In the genomic region with DNA sequence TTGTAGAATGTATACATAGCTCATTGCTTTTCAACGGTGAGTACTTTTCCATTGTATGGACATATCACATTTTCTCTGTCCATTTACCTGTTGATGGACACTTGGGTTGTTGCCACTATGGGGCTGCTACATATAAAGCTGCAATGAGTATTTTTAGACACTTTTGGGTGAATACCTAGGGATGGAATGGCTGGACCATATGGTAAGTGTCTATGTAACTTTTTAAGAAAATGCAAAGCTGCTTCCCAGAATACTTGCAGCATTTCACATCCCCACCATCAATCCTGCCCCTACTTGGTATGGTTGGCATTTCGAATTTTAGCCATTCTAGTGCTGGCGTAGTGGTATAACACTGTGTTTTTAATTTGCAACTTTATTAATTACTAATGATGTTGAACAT, we compare ENCODE assay signal across 25 cellular contexts.
"Had no signal": no experiment of that assay in that cellular context is flagged by ENCODE, and none has a peak within 500 bp of the region (broad histone marks: within the 10 kb centered on the region; RNA-seq: fewer than 3 reads in every experiment).

No MANE protein-coding gene starts in this region.

- DNase-seq: colonic mucosa; cortex of kidney; effector CD8-positive, alpha-beta T cell; effector memory CD8-positive, alpha-beta T cell; endodermal cell; erythroblast; esophagus squamous epithelium; foreskin fibroblast; foreskin melanocyte; gastrocnemius medialis; glutamatergic neuron; head of caudate nucleus; heart right ventricle; hippocampal formation; left cardiac atrium; left lung; left ventricle myocardium superior; lower lobe of right lung; mesendoderm; mucosa of descending colon; naive B cell had no signal

- H3K27ac Mint-ChIP-seq: dendritic cell treated with granulocyte-macrophage colony-stimulating factor and Interleukin-4, amounts not matched to agents 40 ng/mL and 50 ng/mL, for 4 days; effector memory CD8-positive, alpha-beta T cell; endodermal cell; mesothelial cell of epicardium had no signal

- H3K27ac ChIP-seq: colonic mucosa, epithelial cell of prostate, esophagus squamous epithelium, gastrocnemius medialis, heart right ventricle, left lung, lower lobe of right lung had no signal

- H3K9me3 Mint-ChIP-seq: dendritic cell treated with granulocyte-macrophage colony-stimulating factor and Interleukin-4, amounts not matched to agents 40 ng/mL and 50 ng/mL, for 4 days; endodermal cell had no signal

- H3K36me3 ChIP-seq: colonic mucosa had no signal

- ATAC-seq: effector memory CD8-positive, alpha-beta T cell; esophagus mucosa; gastrocnemius medialis; heart right ventricle; left cardiac atrium; left lung; left ventricle myocardium superior; lower lobe of right lung; mucosa of descending colon had no signal

- H3K4me1 ChIP-seq: colonic mucosa, left lung, lower lobe of right lung had no signal

- H3K9me3 ChIP-seq: colonic mucosa, esophagus squamous epithelium, gastrocnemius medialis, left lung, lower lobe of right lung, mucosa of descending colon had no signal

- H3K4me3 ChIP-seq: colonic mucosa, esophagus squamous epithelium, gastrocnemius medialis, heart right ventricle, left lung, lower lobe of right lung, mucosa of descending colon had no signal

- H3K4me1 Mint-ChIP-seq: naive B cell had no signal

- H3K27me3 Mint-ChIP-seq: dendritic cell treated with granulocyte-macrophage colony-stimulating factor and Interleukin-4, amounts not matched to agents 40 ng/mL and 50 ng/mL, for 4 days; effector memory CD8-positive, alpha-beta T cell; naive B cell had no signal

- H3K4me3 Mint-ChIP-seq: dendritic cell treated with granulocyte-macrophage colony-stimulating factor and Interleukin-4, amounts not matched to agents 40 ng/mL and 50 ng/mL, for 4 days; effector memory CD8-positive, alpha-beta T cell; endodermal cell; mesothelial cell of epicardium; naive B cell had no signal

- H3K27me3 ChIP-seq: colonic mucosa, esophagus squamous epithelium, gastrocnemius medialis, heart right ventricle, left lung had no signal
